In genomic region chr19:15042003-15042402, GRCh38 we compare ENCODE assay signal across 9 cellular contexts. TPM values are rescaled to one million over a fixed set of nuclear protein-coding genes. Genes with fewer than 3 reads are reported as not detected.
"Had no signal": no experiment of that assay in that cellular context is flagged by ENCODE, and none has a peak within 500 bp of the region (broad histone marks: within the 10 kb centered on the region; RNA-seq: fewer than 3 reads in every experiment).

No MANE protein-coding gene starts in this region.

- H3K4me3 ChIP-seq: GM12878 had no signal

- DNase-seq: GDM1, GF-D8 had no signal

- ATAC-seq: GM12878 had no signal

- FAIRE-seq: G401.6, GM12878, GM12891, GM12892, GM18507, GM19239 had no signal

RNA-seq across cellular contexts. Expression of gene CASP14, which starts 7.3 kb away (rescaled TPM):
- total RNA-seq: G401 had no signal

RNA-seq across cellular contexts. Expression of gene OR1I1, which starts 40.0 kb away (rescaled TPM):
- total RNA-seq: G401, GM12878 had no signal
- polyA plus RNA-seq: GM12878 had no signal
